Comparison of ENCODE assay signal across 18 cellular contexts in the genomic region with DNA sequence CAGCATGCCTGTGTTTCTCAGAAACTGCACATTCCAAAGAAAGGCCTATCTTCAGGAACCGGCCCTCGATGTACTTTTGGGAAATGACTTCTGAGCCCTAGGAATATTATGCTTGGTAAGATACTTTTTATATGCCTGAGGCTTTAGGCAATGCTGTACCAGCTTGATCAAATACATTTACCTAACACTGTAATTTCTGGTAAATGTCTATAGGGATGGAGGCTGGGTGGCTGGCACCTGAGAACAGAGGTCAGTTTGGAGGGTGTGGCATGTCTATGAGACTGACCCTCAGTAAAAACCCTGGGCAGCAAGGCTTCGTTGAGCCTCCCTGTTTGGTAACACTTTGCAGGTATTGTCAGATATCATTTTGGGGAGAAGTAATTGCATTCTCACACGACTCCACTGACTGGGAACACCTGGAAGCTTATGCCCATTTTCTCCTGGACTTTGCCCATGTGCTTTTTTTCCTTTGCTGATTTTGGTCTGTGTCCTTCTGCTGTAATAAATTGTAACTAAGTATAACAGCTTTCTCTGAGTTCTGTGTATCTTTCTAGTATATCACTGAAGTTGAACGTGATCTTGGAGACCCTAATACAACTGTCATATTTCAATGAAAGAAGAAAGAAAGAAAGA.
A peak's percentile ranks its signal among the peaks of the same experiment; 100 is the strongest.
DNase-seq lines count a peak whose midpoint lies in the region; ATAC-seq, FAIRE-seq and TF ChIP-seq lines count a peak whose summit lies in the region.
"Had no signal": no experiment of that assay in that cellular context is flagged by ENCODE, and none has a peak within 500 bp of the region (broad histone marks: within the 10 kb centered on the region; RNA-seq: fewer than 3 reads in every experiment).

No MANE protein-coding gene starts in this region.

- WGBS in pancreas, 2 donors = 12 to 15% methylated on average over 5 of the region's 5 CpGs
- WGBS in aorta, 2 donors = 57 to 61% methylated on average over 5 of the region's 5 CpGs

- H3K4me1 ChIP-seq in pancreas (peaks cover 4 to 13% (median 9%) of the 10 kb centered on the region in 3 donors), aorta (ENCODE audit: control insufficient read depth in 1 of 2, insufficient read depth in 2 of 2, low read length in 2 of 2) (no peaks in the 10 kb centered on the region)

- H3K9ac ChIP-seq in SK-N-MC (ENCODE audit: insufficient read length) = no peak overlapping the region

- intact Hi-C loops in pancreas (cut with DNase I) = no loop called here
- intact Hi-C loops in aorta (cut with DNase I) = no loop called here

- peak; percentile 85 to 94 (median 90) for ATAC-seq in pancreas
- ATAC-seq in GM18505 (IDR thresholded peaks at IDR 0.05; ENCODE audit: unreplicated experiment) = no peak
- ATAC-seq in aorta (ENCODE audit: low FRiP score) = no peak
- no peak for ATAC-seq in HG03565 (IDR thresholded peaks at IDR 0.05; ENCODE audit: unreplicated experiment)
- ATAC-seq: GM12878, GM23338, HCT116 had no signal

- H3K9me3 ChIP-seq in SK-N-MC (ENCODE audit: low read depth, low read length) (no peaks in the 10 kb centered on the region; the same call in 1 of the 2 replicates), pancreas (no peaks in the 10 kb centered on the region), aorta (ENCODE audit: control insufficient read depth, low read length) (no peaks in the 10 kb centered on the region)

- DNase-seq in NCI-H69 (lab: John Stamatoyannopoulos, UW) (peak; percentile 49), SK-N-MC (ENCODE audit: low read depth, low spot score) (no peak), pancreas (peak in 3 of 6 donors; percentile 10 to 39 (median 20)), aorta (no peak)
- DNase-seq: C1 segment of cervical spinal cord; Calu3; CD4-positive, alpha-beta memory T cell; COR-L47; DMS79; EL; GDM1; H9 had no signal

- H3K27me3 ChIP-seq in pancreas = no peaks in the 10 kb centered on the region
- H3K27me3 ChIP-seq in aorta (ENCODE audit: control insufficient read depth in 1 of 2, insufficient read depth in 2 of 2, low read length in 1 of 2) = no peaks in the 10 kb centered on the region

- TF ChIP-seq CTCF in pancreas (IDR thresholded peaks at IDR 0.05) = no peak

- no peak overlapping the region for H3K4me3 ChIP-seq in SK-N-MC
- H3K4me3 ChIP-seq in pancreas = no peak overlapping the region
- no peak overlapping the region for H3K4me3 ChIP-seq in aorta (ENCODE audit: low read length in 2 of 2)
- H3K4me3 ChIP-seq: GM12878, GM23338 had no signal

- no peak for TF ChIP-seq POLR2A in GM18505 (IDR thresholded peaks at IDR 0.05; ENCODE audit: borderline replicate concordance, extremely low read depth, insufficient read depth, insufficient read length)

- H3K36me3 ChIP-seq in SK-N-MC (ENCODE audit: insufficient read depth, low read length) (no peaks in the 10 kb centered on the region), pancreas (no peaks in the 10 kb centered on the region), aorta (ENCODE audit: control insufficient read depth in 1 of 2, insufficient read depth in 2 of 2, low read length in 1 of 2) (no peaks in the 10 kb centered on the region)

- no peak for FAIRE-seq in pancreas (lab: Jason Lieb, UNC)
- FAIRE-seq: GM12878, GM18507 had no signal

- H3K27ac ChIP-seq in SK-N-MC (peak overlapping the region; percentile 86; the same call in 1 of the 2 replicates), pancreas (peak overlapping the region in 3 of 4 donors; percentile 30 to 50 (median 33)), aorta (ENCODE audit: low read depth in 1 of 2, low read length in 2 of 2) (no peak overlapping the region)

Comparison
In these comparisons a context has a peak if more than half of its experiments do, and no peak if none do; other contexts are left out.
1. H3K27ac ChIP-seq: peak in SK-N-MC (single experiment) and pancreas (3 of 4); none in aorta (0 of 2).
2. ATAC-seq: peak in pancreas (4 of 4); none in GM18505 (single experiment), aorta (single experiment) and HG03565 (single experiment).